1 cellular context compared by ENCODE assay signal in the genomic region with DNA sequence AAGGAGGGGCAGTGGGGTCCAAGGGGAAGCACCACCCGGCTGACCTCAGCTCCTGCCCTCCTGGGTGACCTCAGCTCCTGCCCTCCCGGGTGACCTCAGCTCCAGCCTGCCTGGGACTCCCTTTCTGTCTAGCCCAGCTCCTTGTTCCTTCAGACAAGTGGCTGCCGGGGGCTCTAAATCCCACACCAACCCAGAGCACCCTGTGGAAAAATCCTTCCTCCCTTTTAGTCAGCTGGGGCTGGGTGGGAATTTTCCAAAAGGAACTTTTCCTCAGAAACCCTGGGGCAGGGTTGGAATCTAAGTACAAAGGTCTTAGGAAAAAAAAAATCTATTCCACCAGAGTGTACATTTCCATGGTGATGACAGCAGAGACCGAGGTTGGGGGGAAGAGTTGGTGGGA.
TF ChIP-seq lines count a peak whose summit lies in the region.

No MANE protein-coding gene starts in this region.

TF ChIP-seq in HCT116, 20 proteins besides CTCF, POLR2A, EP300 and RAD21 (continued from another document):
- TF ChIP-seq EZH2 (IDR thresholded peaks at IDR 0.05) (no peak), TCF7L2 (IDR thresholded peaks at IDR 0.05; ENCODE audit: borderline replicate concordance, extremely low read depth, insufficient read depth, insufficient read length) (no peak), CBX3 (IDR thresholded peaks at IDR 0.05; ENCODE audit: low read depth) (no peak), EZH2phosphoT487 (IDR thresholded peaks at IDR 0.05; ENCODE audit: borderline replicate concordance) (no peak), EGR1 (IDR thresholded peaks at IDR 0.05; ENCODE audit: low read depth) (no peak), CEBPB (IDR thresholded peaks at IDR 0.05; ENCODE audit: low read depth) (no peak)
- TF ChIP-seq, protein P1, sequence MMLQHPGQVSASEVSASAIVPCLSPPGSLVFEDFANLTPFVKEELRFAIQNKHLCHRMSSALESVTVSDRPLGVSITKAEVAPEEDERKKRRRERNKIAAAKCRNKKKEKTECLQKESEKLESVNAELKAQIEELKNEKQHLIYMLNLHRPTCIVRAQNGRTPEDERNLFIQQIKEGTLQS (IDR thresholded peaks at IDR 0.05) = no peak
- TF ChIP-seq, protein P2, sequence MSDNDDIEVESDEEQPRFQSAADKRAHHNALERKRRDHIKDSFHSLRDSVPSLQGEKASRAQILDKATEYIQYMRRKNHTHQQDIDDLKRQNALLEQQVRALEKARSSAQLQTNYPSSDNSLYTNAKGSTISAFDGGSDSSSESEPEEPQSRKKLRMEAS (IDR thresholded peaks at IDR 0.05) = no peak
